Comparison of ENCODE assay signal across 8 cellular contexts in the genomic region with DNA sequence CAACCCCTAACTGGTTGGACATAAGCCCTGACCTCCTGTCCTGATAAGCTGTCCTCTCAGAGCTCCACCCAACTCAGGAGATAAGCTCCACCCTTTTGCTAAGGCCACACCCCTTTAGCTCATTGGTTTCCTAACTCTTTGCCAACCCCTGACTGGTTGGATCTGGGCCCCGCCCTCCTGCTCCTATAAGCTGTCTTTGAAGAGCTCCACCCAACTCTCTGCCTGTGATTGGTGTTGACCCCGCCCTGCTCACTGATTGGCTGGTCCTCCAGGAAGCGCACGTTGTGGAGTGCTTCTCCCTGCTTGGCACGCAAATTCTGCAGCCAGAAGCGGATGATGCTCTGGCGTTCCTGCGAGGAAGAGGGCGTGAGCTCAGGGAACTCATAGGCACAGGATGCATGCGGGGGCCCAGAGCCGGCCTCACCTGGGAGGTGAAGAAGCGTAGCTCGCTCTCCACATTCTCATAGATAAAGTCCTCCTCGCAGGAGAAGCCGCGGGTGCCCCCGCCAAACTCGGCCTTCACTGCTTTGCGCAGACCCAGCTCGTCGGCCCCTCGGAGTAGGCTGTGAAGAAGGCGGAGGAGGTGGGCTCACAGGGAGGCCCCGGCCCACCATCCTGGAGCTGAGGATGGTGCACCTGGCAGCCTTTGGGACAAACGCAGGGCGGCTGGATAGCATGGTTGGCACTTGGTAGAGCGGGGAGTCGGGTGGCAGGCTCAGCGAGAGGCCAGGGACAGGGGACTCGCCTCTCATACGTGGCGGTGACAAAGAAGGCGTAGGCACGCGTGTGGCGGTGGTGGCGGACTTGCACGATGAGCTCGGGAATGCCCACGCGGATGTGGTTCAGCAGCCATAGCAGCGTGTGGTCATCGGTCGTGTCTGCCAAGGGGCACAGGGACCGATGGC. TPM values are rescaled to one million over a fixed set of nuclear protein-coding genes. Genes with fewer than 3 reads are reported as not detected.
DNase-seq lines count a peak whose midpoint lies in the region; ATAC-seq and TF ChIP-seq lines count a peak whose summit lies in the region.

No MANE protein-coding gene starts in this region.

- H3K27me3 ChIP-seq in ovary, result no peaks in the 10 kb centered on the region

- no peaks in the 10 kb centered on the region for H3K9me3 ChIP-seq in ovary

- intact Hi-C loops in ovary (cut with DNase I) (no loop called here), cardiac septum (cut with DNase I) (no loop called here)

- H3K4me3 Mint-ChIP-seq in endothelial cell (ENCODE audit: unreplicated experiment), result peak overlapping the region; percentile 65
- H3K4me3 Mint-ChIP-seq in stimulated activated effector memory CD8-positive, alpha-beta T cell treated with anti-CD3 and anti-CD28 coated beads, Interleukin-12 subunit alpha, Interleukin-12 subunit beta, amount 100 ng/mL, for 72 hours, result peak overlapping the region; percentile 98

- H3K9me3 Mint-ChIP-seq in endothelial cell (ENCODE audit: unreplicated experiment), result no peaks in the 10 kb centered on the region
- no peaks in the 10 kb centered on the region for H3K9me3 Mint-ChIP-seq in stimulated activated effector memory CD8-positive, alpha-beta T cell treated with anti-CD3 and anti-CD28 coated beads, Interleukin-12 subunit alpha, Interleukin-12 subunit beta, amount 100 ng/mL, for 72 hours

- peaks cover 20% of the 10 kb centered on the region for H3K27me3 Mint-ChIP-seq in endothelial cell (ENCODE audit: unreplicated experiment)

- DNase-seq in DMS114 treated with DMSO at 0.1 percent for 48 hours (lab: John Stamatoyannopoulos, UW; ENCODE audit: unreplicated experiment), result peak; percentile 42
- peak; percentile 34 for DNase-seq in HT-29 (ENCODE audit: low spot score)
- DNase-seq in SKM-1 treated with dmso at 0.1 percent for 144 hours (lab: John Stamatoyannopoulos, UW; ENCODE audit: unreplicated experiment), result peak; percentile 46
- no peak for DNase-seq in endothelial cell (ENCODE audit: low spot score)
- DNase-seq in stimulated activated effector memory CD8-positive, alpha-beta T cell treated with anti-CD3 and anti-CD28 coated beads, Interleukin-12 subunit alpha, Interleukin-12 subunit beta, amount 100 ng/mL, for 72 hours (ENCODE audit: low spot score in 2 of 2), result no peak
- no peak for DNase-seq in ovary
- DNase-seq in cardiac septum (ENCODE audit: low spot score), result no peak

- peaks cover 17% of the 10 kb centered on the region for H3K36me3 Mint-ChIP-seq in endothelial cell (ENCODE audit: low read depth, unreplicated experiment)
- peaks cover 7% of the 10 kb centered on the region for H3K36me3 Mint-ChIP-seq in stimulated activated effector memory CD8-positive, alpha-beta T cell treated with anti-CD3 and anti-CD28 coated beads, Interleukin-12 subunit alpha, Interleukin-12 subunit beta, amount 100 ng/mL, for 72 hours

- no peak for TF ChIP-seq EP300 in ovary (IDR thresholded peaks at IDR 0.05)

- H3K4me3 ChIP-seq in ovary, result no peak overlapping the region

- H3K27ac ChIP-seq in ovary, result no peak overlapping the region

- peaks cover 11% of the 10 kb centered on the region for H3K4me1 Mint-ChIP-seq in endothelial cell (ENCODE audit: unreplicated experiment)
- peaks cover 43% of the 10 kb centered on the region for H3K4me1 Mint-ChIP-seq in stimulated activated effector memory CD8-positive, alpha-beta T cell treated with anti-CD3 and anti-CD28 coated beads, Interleukin-12 subunit alpha, Interleukin-12 subunit beta, amount 100 ng/mL, for 72 hours

- no peak for TF ChIP-seq CTCF in endothelial cell (IDR thresholded peaks at IDR 0.05; ENCODE audit: unreplicated experiment)
- no peak for TF ChIP-seq CTCF in ovary (IDR thresholded peaks at IDR 0.05)

- no peak for ATAC-seq in stimulated activated effector memory CD8-positive, alpha-beta T cell treated with anti-CD3 and anti-CD28 coated beads, Interleukin-12 subunit alpha, Interleukin-12 subunit beta, amount 100 ng/mL, for 72 hours
- ATAC-seq in HG03442 (IDR thresholded peaks at IDR 0.05; ENCODE audit: unreplicated experiment), result no peak

- 93 to 94% (median 93%) methylated on average over 45 of the region's 45 CpGs for WGBS in ovary, 3 donors

- no peak for TF ChIP-seq POLR2A in ovary (IDR thresholded peaks at IDR 0.05)

- no peaks in the 10 kb centered on the region for H3K36me3 ChIP-seq in ovary

- H3K27ac Mint-ChIP-seq in endothelial cell (ENCODE audit: unreplicated experiment), result peak overlapping the region; percentile 80
- no peak overlapping the region for H3K27ac Mint-ChIP-seq in stimulated activated effector memory CD8-positive, alpha-beta T cell treated with anti-CD3 and anti-CD28 coated beads, Interleukin-12 subunit alpha, Interleukin-12 subunit beta, amount 100 ng/mL, for 72 hours

- H3K4me1 ChIP-seq in ovary (ENCODE audit: insufficient read depth), result peaks cover 7% of the 10 kb centered on the region

RNA-seq across cellular contexts. Expression of gene ANO8, which starts 1.7 kb away (rescaled TPM):
- total RNA-seq in HT-29 (2014; rRNA removed; shearing (Covaris generic)), result 2.2 and 2.4 TPM in 2 replicates
- total RNA-seq in endothelial cell (ENCODE audit: unreplicated experiment) (19.0 TPM), ovary (1 to 10 TPM; 2.0 to 8.9 (median 4.0) TPM), cardiac septum (7.3 TPM)
- polyA plus RNA-seq in ovary, result 1 to 10 TPM; 2.1 to 3.7 TPM

RNA-seq across cellular contexts. Expression of gene GTPBP3, which starts 4.4 kb away (rescaled TPM):
- total RNA-seq in HT-29 (2014; rRNA removed; shearing (Covaris generic)), result 40.0 and 64.4 TPM in 2 replicates
- total RNA-seq in endothelial cell (ENCODE audit: unreplicated experiment), result 27.3 TPM
- 10 to 100 TPM; 11.4 to 22.9 (median 18.2) TPM for total RNA-seq in ovary
- 10 to 100 TPM in 1 of 2 donors, 1 to 10 TPM in 1; 4.5 to 11.6 TPM for polyA plus RNA-seq in ovary
- 9.8 TPM for total RNA-seq in cardiac septum

RNA-seq across cellular contexts. Expression of gene DDA1, which starts 23.6 kb away (rescaled TPM):
- 24.6 and 32.4 TPM in 2 replicates for total RNA-seq in HT-29 (2014; rRNA removed; shearing (Covaris generic))
- total RNA-seq in endothelial cell (ENCODE audit: unreplicated experiment) (44.7 TPM), ovary (10 to 100 TPM in 6 of 7 donors, 1 to 10 TPM in 1; 6.3 to 29.3 (median 18.6) TPM), cardiac septum (38.8 TPM)
- 10 to 100 TPM; 29.1 to 32.6 TPM for polyA plus RNA-seq in ovary

RNA-seq across cellular contexts. Expression of gene MRPL34, which starts 27.3 kb away (rescaled TPM):
- 94.6 and 106 TPM in 2 replicates for total RNA-seq in HT-29 (2014; rRNA removed; shearing (Covaris generic))
- total RNA-seq in endothelial cell (ENCODE audit: unreplicated experiment) (60.2 TPM), ovary (10 to 100 TPM; 39.5 to 93.4 (median 53.4) TPM), cardiac septum (136 TPM)
- 10 to 100 TPM; 62.7 to 93.0 TPM for polyA plus RNA-seq in ovary

RNA-seq across cellular contexts. Expression of gene ABHD8, which starts 29.7 kb away (rescaled TPM):
- total RNA-seq in HT-29 (2014; rRNA removed; shearing (Covaris generic)), result 3.4 and 5.3 TPM in 2 replicates
- total RNA-seq in endothelial cell (ENCODE audit: unreplicated experiment), result 8.9 TPM
- 10 to 100 TPM; 12.4 to 25.1 (median 19.1) TPM for total RNA-seq in ovary
- 10 to 100 TPM in 1 of 2 donors, under 1 TPM in 1; 0.55 to 15.3 TPM for polyA plus RNA-seq in ovary
- 8.6 TPM for total RNA-seq in cardiac septum

Comparison
In these comparisons a context has a peak if more than half of its experiments do, and no peak if none do; other contexts are left out.
1. DNase-seq: peak in DMS114 treated with DMSO at 0.1 percent for 48 hours (single experiment), HT-29 (single experiment) and SKM-1 treated with dmso at 0.1 percent for 144 hours (single experiment); none in endothelial cell (single experiment), stimulated activated effector memory CD8-positive, alpha-beta T cell treated with anti-CD3 and anti-CD28 coated beads, Interleukin-12 subunit alpha, Interleukin-12 subunit beta, amount 100 ng/mL, for 72 hours (0 of 2), ovary (0 of 5) and cardiac septum (single experiment).